15 cellular contexts compared by ENCODE assay signal in genomic region chr15:20353966-20354883, GRCh38.
DNase-seq lines count a peak whose midpoint lies in the region; ATAC-seq and TF ChIP-seq lines count a peak whose summit lies in the region.
"Had no signal": no experiment of that assay in that cellular context is flagged by ENCODE, and none has a peak within 500 bp of the region (broad histone marks: within the 10 kb centered on the region; RNA-seq: fewer than 3 reads in every experiment).

No MANE protein-coding gene starts in this region.

- peak; percentile 5 for ATAC-seq in activated T-helper 17 cell treated with anti-CD3 and anti-CD28 coated beads, Interleukin-2, amount 50 U/mL, for 72 hours (replicated peaks)
- ATAC-seq in lower lobe of right lung (no peak), GM19395 (IDR thresholded peaks at IDR 0.05; ENCODE audit: unreplicated experiment) (no peak)
- ATAC-seq: foreskin keratinocyte had no signal

- no peaks in the 10 kb centered on the region for H3K27me3 Mint-ChIP-seq in activated T-helper 17 cell treated with anti-CD3 and anti-CD28 coated beads, Interleukin-2, amount 50 U/mL, for 72 hours
- H3K27me3 Mint-ChIP-seq in T-helper 2 cell treated with Interferon-gamma antibody and Interleukin-4, amounts not matched to agents 5 μg/mL and 100 μg/mL, for 36 hours (ENCODE audit: low read depth), result no peaks in the 10 kb centered on the region
- H3K27me3 Mint-ChIP-seq in MCF 10A (ENCODE audit: insufficient read depth, unreplicated experiment), result no peaks in the 10 kb centered on the region

- TF ChIP-seq CTCF in lower lobe of right lung (IDR thresholded peaks at IDR 0.05) (no peak), MCF 10A (IDR thresholded peaks at IDR 0.05; ENCODE audit: unreplicated experiment) (no peak)

- peaks cover 3% of the 10 kb centered on the region for H3K4me1 ChIP-seq in lower lobe of right lung
- H3K4me1 ChIP-seq: breast epithelium, foreskin keratinocyte, HAP-1 had no signal

- H3K4me1 Mint-ChIP-seq in activated T-helper 17 cell treated with anti-CD3 and anti-CD28 coated beads, Interleukin-2, amount 50 U/mL, for 72 hours, result no peaks in the 10 kb centered on the region
- H3K4me1 Mint-ChIP-seq in T-helper 2 cell treated with Interferon-gamma antibody and Interleukin-4, amounts not matched to agents 5 μg/mL and 100 μg/mL, for 36 hours (ENCODE audit: low read depth), result no peaks in the 10 kb centered on the region
- peaks cover 6% of the 10 kb centered on the region for H3K4me1 Mint-ChIP-seq in MCF 10A (ENCODE audit: insufficient read depth, unreplicated experiment)
- H3K4me1 Mint-ChIP-seq: B cell had no signal

- H3K27me3 ChIP-seq in lower lobe of right lung (ENCODE audit: low read depth), result peaks cover 9% of the 10 kb centered on the region
- H3K27me3 ChIP-seq: foreskin keratinocyte, neutrophil had no signal

- no TSS peak for BruUV-seq in MCF 10A (replicated peaks; lab: Mats Ljungman, UMichigan)

- no peaks in the 10 kb centered on the region for H3K36me3 Mint-ChIP-seq in activated T-helper 17 cell treated with anti-CD3 and anti-CD28 coated beads, Interleukin-2, amount 50 U/mL, for 72 hours (ENCODE audit: low read depth)
- no peaks in the 10 kb centered on the region for H3K36me3 Mint-ChIP-seq in T-helper 2 cell treated with Interferon-gamma antibody and Interleukin-4, amounts not matched to agents 5 μg/mL and 100 μg/mL, for 36 hours (ENCODE audit: low read depth)
- H3K36me3 Mint-ChIP-seq in MCF 10A (ENCODE audit: insufficient read depth, unreplicated experiment), result no peaks in the 10 kb centered on the region

- POLR2A ChIA-PET in MCF 10A (lab: Yijun Ruan, JAX), result interaction anchor here (0.7 to 0.8 kb wide), 2 partner anchors 377 to 1928 kb away, joined by 3 to 4 read pairs; no protein-coding TSS in a partner anchor

- no peak overlapping the region for H3K4me3 ChIP-seq in lower lobe of right lung
- H3K4me3 ChIP-seq: breast epithelium, HAP-1 had no signal

- no peaks in the 10 kb centered on the region for H3K36me3 ChIP-seq in lower lobe of right lung
- H3K36me3 ChIP-seq: breast epithelium, HAP-1, neutrophil had no signal

- peak; percentile 1 for DNase-seq in stimulated activated CD4-positive, alpha-beta T cell treated with anti-CD3 and anti-CD28 coated beads, Interleukin-4, amount 100 ng/mL, for 1 hour
- no peak for DNase-seq in stimulated activated CD4-positive, alpha-beta T cell treated with anti-CD3 and anti-CD28 coated beads, Interleukin-1b, Interleukin-23, amount 100 ng/mL, for 48 hours
- DNase-seq in lower lobe of right lung (peak; percentile 55), MCF 10A (ENCODE audit: unreplicated experiment) (no peak), NCI-H1436 treated with DMSO at 0.1 percent for 48 hours (lab: John Stamatoyannopoulos, UW) (no peak)
- no peak for DNase-seq in T-helper 2 cell treated with Interferon-gamma antibody and Interleukin-4, amounts not matched to agents 5 μg/mL and 100 μg/mL, for 36 hours (ENCODE audit: low spot score)
- DNase-seq: foreskin keratinocyte, mesenchymal stem cell, NCI-H1694 treated with DMSO at 0.1 percent for 48 hours had no signal

- H3K9me3 ChIP-seq in lower lobe of right lung, result no peaks in the 10 kb centered on the region
- H3K9me3 ChIP-seq: neutrophil had no signal

- no peak overlapping the region for H3K27ac ChIP-seq in lower lobe of right lung
- H3K27ac ChIP-seq: breast epithelium, foreskin keratinocyte, neutrophil had no signal

- intact Hi-C loops in lower lobe of right lung (cut with DNase I), result no loop called here
- intact Hi-C loops in MCF 10A (cut with micrococcal nuclease), result no loop called here

- CTCF ChIA-PET in MCF 10A (lab: Yijun Ruan, JAX), result interaction anchor here (0.7 to 8.7 kb wide), 7 partner anchors 9 to 1910 kb away, joined by 3 to 251 read pairs (median 4); no protein-coding TSS in a partner anchor

- H3K9me3 Mint-ChIP-seq in activated T-helper 17 cell treated with anti-CD3 and anti-CD28 coated beads, Interleukin-2, amount 50 U/mL, for 72 hours, result no peaks in the 10 kb centered on the region
- H3K9me3 Mint-ChIP-seq in T-helper 2 cell treated with Interferon-gamma antibody and Interleukin-4, amounts not matched to agents 5 μg/mL and 100 μg/mL, for 36 hours, result no peaks in the 10 kb centered on the region
- H3K9me3 Mint-ChIP-seq in MCF 10A (ENCODE audit: unreplicated experiment), result no peaks in the 10 kb centered on the region

- H3K27ac Mint-ChIP-seq in activated T-helper 17 cell treated with anti-CD3 and anti-CD28 coated beads, Interleukin-2, amount 50 U/mL, for 72 hours, result no peak overlapping the region
- H3K27ac Mint-ChIP-seq in T-helper 2 cell treated with Interferon-gamma antibody and Interleukin-4, amounts not matched to agents 5 μg/mL and 100 μg/mL, for 36 hours, result no peak overlapping the region
- no peak overlapping the region for H3K27ac Mint-ChIP-seq in MCF 10A (ENCODE audit: low read depth, unreplicated experiment)
- H3K27ac Mint-ChIP-seq: B cell had no signal

- H3K4me3 Mint-ChIP-seq in activated T-helper 17 cell treated with anti-CD3 and anti-CD28 coated beads, Interleukin-2, amount 50 U/mL, for 72 hours, result no peak overlapping the region
- H3K4me3 Mint-ChIP-seq in T-helper 2 cell treated with Interferon-gamma antibody and Interleukin-4, amounts not matched to agents 5 μg/mL and 100 μg/mL, for 36 hours, result no peak overlapping the region
- H3K4me3 Mint-ChIP-seq in MCF 10A (ENCODE audit: unreplicated experiment), result no peak overlapping the region
- H3K4me3 Mint-ChIP-seq: B cell had no signal

Comparison
In these comparisons a context has a peak if more than half of its experiments do, and no peak if none do; other contexts are left out.
1. DNase-seq: peak in stimulated activated CD4-positive, alpha-beta T cell treated with anti-CD3 and anti-CD28 coated beads, Interleukin-4, amount 100 ng/mL, for 1 hour (single experiment) and lower lobe of right lung (single experiment); none in stimulated activated CD4-positive, alpha-beta T cell treated with anti-CD3 and anti-CD28 coated beads, Interleukin-1b, Interleukin-23, amount 100 ng/mL, for 48 hours (single experiment), T-helper 2 cell treated with Interferon-gamma antibody and Interleukin-4, amounts not matched to agents 5 μg/mL and 100 μg/mL, for 36 hours (single experiment), MCF 10A (single experiment) and NCI-H1436 treated with DMSO at 0.1 percent for 48 hours (single experiment).